Comparison of ENCODE assay signal across 9 cellular contexts in genomic region chr4:165331823-165332222, GRCh38. TPM values are rescaled to one million over a fixed set of nuclear protein-coding genes. Genes with fewer than 3 reads are reported as not detected.
DNase-seq lines count a peak whose midpoint lies in the region; ATAC-seq and TF ChIP-seq lines count a peak whose summit lies in the region.
"Had no signal": no experiment of that assay in that cellular context is flagged by ENCODE, and none has a peak within 500 bp of the region (broad histone marks: within the 10 kb centered on the region; RNA-seq: fewer than 3 reads in every experiment).

No MANE protein-coding gene starts in this region.

- H3K27me3 ChIP-seq in NT2/D1 (ENCODE audit: insufficient read depth, insufficient read length) (no peaks in the 10 kb centered on the region), endodermal cell (ENCODE audit: control insufficient read depth, insufficient read depth, low read length, poor library complexity, severe bottlenecking) (no peaks in the 10 kb centered on the region), uterus (no peaks in the 10 kb centered on the region)
- H3K27me3 ChIP-seq: foreskin keratinocyte had no signal

- intact Hi-C loops in uterus (cut with DNase I; ENCODE audit: low total_unique reads), result loop anchor here (10.0 kb wide), 1 partner anchor 127 kb away; the partner anchor contains the start of gene KLHL2

- DNase-seq in GM12864 (ENCODE audit: low read depth) (no peak), NT2/D1 (ENCODE audit: low read depth, low spot score) (no peak), endodermal cell (peak; percentile 54), nephron progenitor cell (peak; percentile 31), anterior cingulate cortex (lab: John Stamatoyannopoulos, UW) (no peak), uterus (no peak)
- DNase-seq: foreskin keratinocyte had no signal

- H3K4me1 ChIP-seq in NT2/D1 (ENCODE audit: insufficient read depth, insufficient read length) (no peaks in the 10 kb centered on the region), endodermal cell (ENCODE audit: control insufficient read depth, insufficient read depth, low read length) (peaks cover 5% of the 10 kb centered on the region), uterus (no peaks in the 10 kb centered on the region)

- H3K36me3 ChIP-seq in NT2/D1 (ENCODE audit: insufficient read depth, insufficient read length, low read length) (peaks cover 34% of the 10 kb centered on the region), endodermal cell (ENCODE audit: control insufficient read depth, insufficient read depth, low read length) (peaks cover 58% of the 10 kb centered on the region), uterus (no peaks in the 10 kb centered on the region)

- H3K9me3 Mint-ChIP-seq in endodermal cell (no peaks in the 10 kb centered on the region), nephron progenitor cell (no peaks in the 10 kb centered on the region)
- H3K9me3 Mint-ChIP-seq: IgD-negative memory B cell had no signal

- no peak overlapping the region for H3K27ac ChIP-seq in endodermal cell (ENCODE audit: low read depth, low read length)
- H3K27ac ChIP-seq in uterus, result no peak overlapping the region
- H3K27ac ChIP-seq: foreskin keratinocyte had no signal

- no peak for TF ChIP-seq CTCF in GM12864 (IDR thresholded peaks at IDR 0.05; ENCODE audit: low read depth, low read length, missing control alignments)
- no peak for TF ChIP-seq CTCF in endodermal cell (conservative IDR thresholded peaks at IDR 0.05)
- TF ChIP-seq CTCF in nephron progenitor cell (IDR thresholded peaks at IDR 0.05), result no peak
- no peak for TF ChIP-seq CTCF in uterus (IDR thresholded peaks at IDR 0.05)

- ATAC-seq in HG03175 (IDR thresholded peaks at IDR 0.05; ENCODE audit: unreplicated experiment), result no peak
- ATAC-seq: foreskin keratinocyte had no signal

- H3K27me3 Mint-ChIP-seq in endodermal cell (ENCODE audit: insufficient read depth) (no peaks in the 10 kb centered on the region), nephron progenitor cell (ENCODE audit: low read depth, poor library complexity) (peaks cover 3% of the 10 kb centered on the region)
- H3K27me3 Mint-ChIP-seq: IgD-negative memory B cell had no signal

- H3K4me3 ChIP-seq in GM12864 (ENCODE audit: low read depth, low read length) (peak overlapping the region; percentile 19; the same call in 1 of the 2 replicates), NT2/D1 (ENCODE audit: insufficient read length, low read depth) (peak overlapping the region; percentile 50), endodermal cell (ENCODE audit: low read length) (peak overlapping the region; percentile 95), uterus (no peak overlapping the region)

- TF ChIP-seq POLR2A in uterus (IDR thresholded peaks at IDR 0.05), result no peak

- WGBS in endodermal cell (ENCODE audit: insufficient coverage in 1 of 2, insufficient read length in 1 of 2), 2 experiments, result 20 to 70% methylated on average over 2 to 10 of the region's 10 CpGs

- H3K27ac Mint-ChIP-seq in endodermal cell (no peak overlapping the region), nephron progenitor cell (peak overlapping the region; percentile 58)

- no peaks in the 10 kb centered on the region for H3K9me3 ChIP-seq in NT2/D1 (ENCODE audit: insufficient read depth, low read length)
- H3K9me3 ChIP-seq in endodermal cell (ENCODE audit: control insufficient read depth, low read length), result no peaks in the 10 kb centered on the region
- no peaks in the 10 kb centered on the region for H3K9me3 ChIP-seq in uterus

- H3K4me1 Mint-ChIP-seq in endodermal cell (peaks cover 40% of the 10 kb centered on the region), nephron progenitor cell (peaks cover 48% of the 10 kb centered on the region)

- H3K4me3 Mint-ChIP-seq in endodermal cell, result no peak overlapping the region
- no peak overlapping the region for H3K4me3 Mint-ChIP-seq in nephron progenitor cell

- peak overlapping the region; percentile 56 for H3K9ac ChIP-seq in NT2/D1 (ENCODE audit: insufficient read length, low read depth)
- no peak overlapping the region for H3K9ac ChIP-seq in endodermal cell (ENCODE audit: extremely low read depth, low read length, poor library complexity, severe bottlenecking)

- H3K36me3 Mint-ChIP-seq in endodermal cell (ENCODE audit: low read depth) (peaks cover 30% of the 10 kb centered on the region), nephron progenitor cell (ENCODE audit: low read depth) (peaks cover 30% of the 10 kb centered on the region)

RNA-seq across cellular contexts. Expression of gene MSMO1, which starts 4.4 kb away (rescaled TPM):
- total RNA-seq in endodermal cell (100 to 1,000 TPM; 106 to 109 TPM), uterus (10 to 100 TPM in 3 of 4 donors, 1 to 10 TPM in 1; 8.7 to 87.8 (median 18.9) TPM)
- 314 TPM for polyA plus RNA-seq in endodermal cell (2013, experiment 1 of 2)
- polyA plus RNA-seq in endodermal cell (2013, experiment 2 of 2), result 329 TPM

RNA-seq across cellular contexts. Expression of gene CPE, which starts 47.0 kb away (rescaled TPM):
- 100 to 1,000 TPM; 237 to 298 TPM for total RNA-seq in endodermal cell
- polyA plus RNA-seq in endodermal cell (2013, experiment 1 of 2), result 128 TPM
- 134 TPM for polyA plus RNA-seq in endodermal cell (2013, experiment 2 of 2)
- total RNA-seq in uterus, result 100 to 1,000 TPM in 3 of 4 donors, 10 to 100 TPM in 1; 85.0 to 395 (median 129) TPM
- polyA plus RNA-seq: IgD-negative memory B cell had no signal

Comparison
In these comparisons a context has a peak if more than half of its experiments do, and no peak if none do; other contexts are left out.
1. DNase-seq: peak in endodermal cell (single experiment) and nephron progenitor cell (single experiment); none in GM12864 (single experiment), NT2/D1 (single experiment), anterior cingulate cortex (0 of 58) and uterus (0 of 2).
2. H3K4me3 ChIP-seq: peak in GM12864 (single experiment), NT2/D1 (single experiment) and endodermal cell (single experiment); none in uterus (0 of 2).